In the genomic region with DNA sequence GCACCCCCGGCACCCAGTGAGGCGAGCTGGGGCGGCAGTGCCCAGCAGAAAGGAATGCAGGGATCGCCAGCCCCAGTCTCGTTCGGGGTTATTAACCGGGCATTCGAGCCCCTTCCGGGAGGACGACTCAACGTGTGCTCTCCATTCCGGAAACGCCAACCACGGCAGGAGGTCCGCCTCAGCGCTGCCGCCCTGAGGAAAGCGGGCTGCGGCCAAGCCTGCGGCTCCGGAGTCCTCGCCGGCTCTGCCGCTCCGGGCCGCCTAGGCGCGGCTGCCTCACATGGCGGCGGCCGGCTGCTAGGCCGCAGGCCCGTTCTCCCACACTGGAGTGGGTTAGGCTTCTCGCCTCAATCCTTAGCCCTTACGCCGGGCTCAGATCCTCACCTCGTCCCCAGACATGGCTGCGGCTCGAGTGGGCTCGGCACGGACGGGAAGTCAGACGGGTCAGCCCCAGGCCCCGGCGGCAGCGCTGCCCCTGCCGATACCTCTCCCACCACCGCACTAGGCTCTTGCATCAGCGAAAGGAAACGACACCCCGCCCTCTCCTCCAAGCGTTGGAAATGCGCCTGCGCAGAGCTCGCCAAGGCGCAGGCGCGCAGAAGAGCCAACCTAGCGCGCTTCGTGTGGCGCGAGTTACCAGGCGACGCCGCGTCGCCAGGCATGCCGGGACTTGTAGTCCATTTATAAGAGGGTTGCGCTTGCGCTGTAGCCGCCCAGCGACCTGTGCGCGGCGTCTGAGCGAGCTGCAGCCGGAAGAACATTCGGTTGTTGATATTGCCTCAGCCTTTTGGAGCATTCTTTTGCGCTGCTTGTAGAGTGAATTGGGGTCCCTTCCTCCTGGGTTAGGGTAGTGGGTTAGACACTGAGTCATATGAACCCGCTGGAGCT, we compare ENCODE assay signal across 1 cellular context.
TF ChIP-seq lines count a peak whose summit lies in the region.

A gene with protein sequence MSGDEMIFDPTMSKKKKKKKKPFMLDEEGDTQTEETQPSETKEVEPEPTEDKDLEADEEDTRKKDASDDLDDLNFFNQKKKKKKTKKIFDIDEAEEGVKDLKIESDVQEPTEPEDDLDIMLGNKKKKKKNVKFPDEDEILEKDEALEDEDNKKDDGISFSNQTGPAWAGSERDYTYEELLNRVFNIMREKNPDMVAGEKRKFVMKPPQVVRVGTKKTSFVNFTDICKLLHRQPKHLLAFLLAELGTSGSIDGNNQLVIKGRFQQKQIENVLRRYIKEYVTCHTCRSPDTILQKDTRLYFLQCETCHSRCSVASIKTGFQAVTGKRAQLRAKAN (minus strand): TSS at position 532 of the 888 bp plus-strand sequence. CDS start 133 bp downstream, at position 399.

TF ChIP-seq in WTC11, 78 proteins besides CTCF, POLR2A, EP300 and RAD21 (continued from another document and continues in another):
- TF ChIP-seq SP1 (CRISPR knock-in tag; conservative IDR thresholded peaks at IDR 0.05), result peak; percentile 57
- TF ChIP-seq, protein P1, sequence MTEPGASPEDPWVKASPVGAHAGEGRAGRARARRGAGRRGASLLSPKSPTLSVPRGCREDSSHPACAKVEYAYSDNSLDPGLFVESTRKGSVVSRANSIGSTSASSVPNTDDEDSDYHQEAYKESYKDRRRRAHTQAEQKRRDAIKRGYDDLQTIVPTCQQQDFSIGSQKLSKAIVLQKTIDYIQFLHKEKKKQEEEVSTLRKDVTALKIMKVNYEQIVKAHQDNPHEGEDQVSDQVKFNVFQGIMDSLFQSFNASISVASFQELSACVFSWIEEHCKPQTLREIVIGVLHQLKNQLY (CRISPR knock-in tag; IDR thresholded peaks at IDR 0.05), result no peak
- peak; percentile 62 for TF ChIP-seq ETV6 (CRISPR knock-in tag; IDR thresholded peaks at IDR 0.05)
- TF ChIP-seq, protein P2, sequence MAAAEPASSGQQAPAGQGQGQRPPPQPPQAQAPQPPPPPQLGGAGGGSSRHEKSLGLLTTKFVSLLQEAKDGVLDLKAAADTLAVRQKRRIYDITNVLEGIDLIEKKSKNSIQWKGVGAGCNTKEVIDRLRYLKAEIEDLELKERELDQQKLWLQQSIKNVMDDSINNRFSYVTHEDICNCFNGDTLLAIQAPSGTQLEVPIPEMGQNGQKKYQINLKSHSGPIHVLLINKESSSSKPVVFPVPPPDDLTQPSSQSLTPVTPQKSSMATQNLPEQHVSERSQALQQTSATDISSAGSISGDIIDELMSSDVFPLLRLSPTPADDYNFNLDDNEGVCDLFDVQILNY (CRISPR knock-in tag; IDR thresholded peaks at IDR 0.05), result peak; percentile 95
- TF ChIP-seq, protein P3, sequence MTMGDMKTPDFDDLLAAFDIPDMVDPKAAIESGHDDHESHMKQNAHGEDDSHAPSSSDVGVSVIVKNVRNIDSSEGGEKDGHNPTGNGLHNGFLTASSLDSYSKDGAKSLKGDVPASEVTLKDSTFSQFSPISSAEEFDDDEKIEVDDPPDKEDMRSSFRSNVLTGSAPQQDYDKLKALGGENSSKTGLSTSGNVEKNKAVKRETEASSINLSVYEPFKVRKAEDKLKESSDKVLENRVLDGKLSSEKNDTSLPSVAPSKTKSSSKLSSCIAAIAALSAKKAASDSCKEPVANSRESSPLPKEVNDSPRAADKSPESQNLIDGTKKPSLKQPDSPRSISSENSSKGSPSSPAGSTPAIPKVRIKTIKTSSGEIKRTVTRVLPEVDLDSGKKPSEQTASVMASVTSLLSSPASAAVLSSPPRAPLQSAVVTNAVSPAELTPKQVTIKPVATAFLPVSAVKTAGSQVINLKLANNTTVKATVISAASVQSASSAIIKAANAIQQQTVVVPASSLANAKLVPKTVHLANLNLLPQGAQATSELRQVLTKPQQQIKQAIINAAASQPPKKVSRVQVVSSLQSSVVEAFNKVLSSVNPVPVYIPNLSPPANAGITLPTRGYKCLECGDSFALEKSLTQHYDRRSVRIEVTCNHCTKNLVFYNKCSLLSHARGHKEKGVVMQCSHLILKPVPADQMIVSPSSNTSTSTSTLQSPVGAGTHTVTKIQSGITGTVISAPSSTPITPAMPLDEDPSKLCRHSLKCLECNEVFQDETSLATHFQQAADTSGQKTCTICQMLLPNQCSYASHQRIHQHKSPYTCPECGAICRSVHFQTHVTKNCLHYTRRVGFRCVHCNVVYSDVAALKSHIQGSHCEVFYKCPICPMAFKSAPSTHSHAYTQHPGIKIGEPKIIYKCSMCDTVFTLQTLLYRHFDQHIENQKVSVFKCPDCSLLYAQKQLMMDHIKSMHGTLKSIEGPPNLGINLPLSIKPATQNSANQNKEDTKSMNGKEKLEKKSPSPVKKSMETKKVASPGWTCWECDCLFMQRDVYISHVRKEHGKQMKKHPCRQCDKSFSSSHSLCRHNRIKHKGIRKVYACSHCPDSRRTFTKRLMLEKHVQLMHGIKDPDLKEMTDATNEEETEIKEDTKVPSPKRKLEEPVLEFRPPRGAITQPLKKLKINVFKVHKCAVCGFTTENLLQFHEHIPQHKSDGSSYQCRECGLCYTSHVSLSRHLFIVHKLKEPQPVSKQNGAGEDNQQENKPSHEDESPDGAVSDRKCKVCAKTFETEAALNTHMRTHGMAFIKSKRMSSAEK (CRISPR knock-in tag; IDR thresholded peaks at IDR 0.05; ENCODE audit: borderline replicate concordance), result no peak
- TF ChIP-seq FOXP1 (CRISPR knock-in tag; IDR thresholded peaks at IDR 0.05; ENCODE audit: borderline replicate concordance), result peak; percentile 9; the same call in 1 of the 2 replicates
- TF ChIP-seq CREM (CRISPR knock-in tag; IDR thresholded peaks at IDR 0.05), result peak; percentile 92
- TF ChIP-seq TEAD1 (CRISPR knock-in tag; IDR thresholded peaks at IDR 0.05), result peak; percentile 94; the same call in 1 of the 2 replicates
- TF ChIP-seq CBFB (CRISPR knock-in tag; IDR thresholded peaks at IDR 0.05; ENCODE audit: low read depth), result no peak; the same call in 1 of the 2 replicates
- 0 out of 2 replicates have a peak, but pooled peaks have one; percentile 69 for TF ChIP-seq SMAD4 (CRISPR knock-in tag; IDR thresholded peaks at IDR 0.05)
- no peak for TF ChIP-seq IRF2 (CRISPR knock-in tag; IDR thresholded peaks at IDR 0.05; ENCODE audit: borderline replicate concordance, low read depth)
- TF ChIP-seq FOXK1 (CRISPR knock-in tag; IDR thresholded peaks at IDR 0.05), result peak; percentile 70; the same call in 1 of the 2 replicates
- 0 out of 2 replicates have a peak, but pooled peaks have one; percentile 61 for TF ChIP-seq ELF4 (CRISPR knock-in tag; IDR thresholded peaks at IDR 0.05; ENCODE audit: low read depth)
- TF ChIP-seq TCF7 (CRISPR knock-in tag; IDR thresholded peaks at IDR 0.05; ENCODE audit: low read depth), result peak; percentile 17; the same call in 1 of the 2 replicates
- TF ChIP-seq, protein P4, sequence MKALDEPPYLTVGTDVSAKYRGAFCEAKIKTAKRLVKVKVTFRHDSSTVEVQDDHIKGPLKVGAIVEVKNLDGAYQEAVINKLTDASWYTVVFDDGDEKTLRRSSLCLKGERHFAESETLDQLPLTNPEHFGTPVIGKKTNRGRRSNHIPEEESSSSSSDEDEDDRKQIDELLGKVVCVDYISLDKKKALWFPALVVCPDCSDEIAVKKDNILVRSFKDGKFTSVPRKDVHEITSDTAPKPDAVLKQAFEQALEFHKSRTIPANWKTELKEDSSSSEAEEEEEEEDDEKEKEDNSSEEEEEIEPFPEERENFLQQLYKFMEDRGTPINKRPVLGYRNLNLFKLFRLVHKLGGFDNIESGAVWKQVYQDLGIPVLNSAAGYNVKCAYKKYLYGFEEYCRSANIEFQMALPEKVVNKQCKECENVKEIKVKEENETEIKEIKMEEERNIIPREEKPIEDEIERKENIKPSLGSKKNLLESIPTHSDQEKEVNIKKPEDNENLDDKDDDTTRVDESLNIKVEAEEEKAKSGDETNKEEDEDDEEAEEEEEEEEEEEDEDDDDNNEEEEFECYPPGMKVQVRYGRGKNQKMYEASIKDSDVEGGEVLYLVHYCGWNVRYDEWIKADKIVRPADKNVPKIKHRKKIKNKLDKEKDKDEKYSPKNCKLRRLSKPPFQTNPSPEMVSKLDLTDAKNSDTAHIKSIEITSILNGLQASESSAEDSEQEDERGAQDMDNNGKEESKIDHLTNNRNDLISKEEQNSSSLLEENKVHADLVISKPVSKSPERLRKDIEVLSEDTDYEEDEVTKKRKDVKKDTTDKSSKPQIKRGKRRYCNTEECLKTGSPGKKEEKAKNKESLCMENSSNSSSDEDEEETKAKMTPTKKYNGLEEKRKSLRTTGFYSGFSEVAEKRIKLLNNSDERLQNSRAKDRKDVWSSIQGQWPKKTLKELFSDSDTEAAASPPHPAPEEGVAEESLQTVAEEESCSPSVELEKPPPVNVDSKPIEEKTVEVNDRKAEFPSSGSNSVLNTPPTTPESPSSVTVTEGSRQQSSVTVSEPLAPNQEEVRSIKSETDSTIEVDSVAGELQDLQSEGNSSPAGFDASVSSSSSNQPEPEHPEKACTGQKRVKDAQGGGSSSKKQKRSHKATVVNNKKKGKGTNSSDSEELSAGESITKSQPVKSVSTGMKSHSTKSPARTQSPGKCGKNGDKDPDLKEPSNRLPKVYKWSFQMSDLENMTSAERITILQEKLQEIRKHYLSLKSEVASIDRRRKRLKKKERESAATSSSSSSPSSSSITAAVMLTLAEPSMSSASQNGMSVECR (CRISPR knock-in tag; IDR thresholded peaks at IDR 0.05; ENCODE audit: borderline replicate concordance), result peak; percentile 93; the same call in 1 of the 2 replicates
- peak; percentile 100 for TF ChIP-seq GABPB1 (CRISPR knock-in tag; IDR thresholded peaks at IDR 0.05)
- TF ChIP-seq JUN (CRISPR knock-in tag; IDR thresholded peaks at IDR 0.05), result peak; percentile 85; the same call in 1 of the 2 replicates
- TF ChIP-seq, protein P5, sequence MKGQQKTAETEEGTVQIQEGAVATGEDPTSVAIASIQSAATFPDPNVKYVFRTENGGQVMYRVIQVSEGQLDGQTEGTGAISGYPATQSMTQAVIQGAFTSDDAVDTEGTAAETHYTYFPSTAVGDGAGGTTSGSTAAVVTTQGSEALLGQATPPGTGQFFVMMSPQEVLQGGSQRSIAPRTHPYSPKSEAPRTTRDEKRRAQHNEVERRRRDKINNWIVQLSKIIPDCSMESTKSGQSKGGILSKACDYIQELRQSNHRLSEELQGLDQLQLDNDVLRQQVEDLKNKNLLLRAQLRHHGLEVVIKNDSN (CRISPR knock-in tag; IDR thresholded peaks at IDR 0.05), result peak; percentile 63
- TF ChIP-seq KAT7 (CRISPR knock-in tag; IDR thresholded peaks at IDR 0.05; ENCODE audit: borderline replicate concordance), result peak; percentile 93
- TF ChIP-seq, protein P6, sequence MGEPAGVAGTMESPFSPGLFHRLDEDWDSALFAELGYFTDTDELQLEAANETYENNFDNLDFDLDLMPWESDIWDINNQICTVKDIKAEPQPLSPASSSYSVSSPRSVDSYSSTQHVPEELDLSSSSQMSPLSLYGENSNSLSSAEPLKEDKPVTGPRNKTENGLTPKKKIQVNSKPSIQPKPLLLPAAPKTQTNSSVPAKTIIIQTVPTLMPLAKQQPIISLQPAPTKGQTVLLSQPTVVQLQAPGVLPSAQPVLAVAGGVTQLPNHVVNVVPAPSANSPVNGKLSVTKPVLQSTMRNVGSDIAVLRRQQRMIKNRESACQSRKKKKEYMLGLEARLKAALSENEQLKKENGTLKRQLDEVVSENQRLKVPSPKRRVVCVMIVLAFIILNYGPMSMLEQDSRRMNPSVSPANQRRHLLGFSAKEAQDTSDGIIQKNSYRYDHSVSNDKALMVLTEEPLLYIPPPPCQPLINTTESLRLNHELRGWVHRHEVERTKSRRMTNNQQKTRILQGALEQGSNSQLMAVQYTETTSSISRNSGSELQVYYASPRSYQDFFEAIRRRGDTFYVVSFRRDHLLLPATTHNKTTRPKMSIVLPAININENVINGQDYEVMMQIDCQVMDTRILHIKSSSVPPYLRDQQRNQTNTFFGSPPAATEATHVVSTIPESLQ (CRISPR knock-in tag; IDR thresholded peaks at IDR 0.05), result no peak
- TF ChIP-seq, protein P7, sequence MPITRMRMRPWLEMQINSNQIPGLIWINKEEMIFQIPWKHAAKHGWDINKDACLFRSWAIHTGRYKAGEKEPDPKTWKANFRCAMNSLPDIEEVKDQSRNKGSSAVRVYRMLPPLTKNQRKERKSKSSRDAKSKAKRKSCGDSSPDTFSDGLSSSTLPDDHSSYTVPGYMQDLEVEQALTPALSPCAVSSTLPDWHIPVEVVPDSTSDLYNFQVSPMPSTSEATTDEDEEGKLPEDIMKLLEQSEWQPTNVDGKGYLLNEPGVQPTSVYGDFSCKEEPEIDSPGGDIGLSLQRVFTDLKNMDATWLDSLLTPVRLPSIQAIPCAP (CRISPR knock-in tag; IDR thresholded peaks at IDR 0.05), result no peak
- TF ChIP-seq NR3C1 (CRISPR knock-in tag; conservative IDR thresholded peaks at IDR 0.05; ENCODE audit: low read depth), result 0 out of 2 replicates have a peak, but pooled peaks have one; percentile 68
- 0 out of 2 replicates have a peak, but pooled peaks have one; percentile 32 for TF ChIP-seq EMX1 (CRISPR knock-in tag; IDR thresholded peaks at IDR 0.05)
- TF ChIP-seq ESRRA (CRISPR knock-in tag; IDR thresholded peaks at IDR 0.05; ENCODE audit: borderline replicate concordance), result peak; percentile 75; the same call in 1 of the 2 replicates
- TF ChIP-seq, protein P8, sequence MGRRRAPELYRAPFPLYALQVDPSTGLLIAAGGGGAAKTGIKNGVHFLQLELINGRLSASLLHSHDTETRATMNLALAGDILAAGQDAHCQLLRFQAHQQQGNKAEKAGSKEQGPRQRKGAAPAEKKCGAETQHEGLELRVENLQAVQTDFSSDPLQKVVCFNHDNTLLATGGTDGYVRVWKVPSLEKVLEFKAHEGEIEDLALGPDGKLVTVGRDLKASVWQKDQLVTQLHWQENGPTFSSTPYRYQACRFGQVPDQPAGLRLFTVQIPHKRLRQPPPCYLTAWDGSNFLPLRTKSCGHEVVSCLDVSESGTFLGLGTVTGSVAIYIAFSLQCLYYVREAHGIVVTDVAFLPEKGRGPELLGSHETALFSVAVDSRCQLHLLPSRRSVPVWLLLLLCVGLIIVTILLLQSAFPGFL (CRISPR knock-in tag; IDR thresholded peaks at IDR 0.05; ENCODE audit: borderline replicate concordance), result peak; percentile 95
- no peak for TF ChIP-seq ZNF121 (CRISPR knock-in tag; IDR thresholded peaks at IDR 0.05)
- TF ChIP-seq PRRX2 (CRISPR knock-in tag; IDR thresholded peaks at IDR 0.05), result 0 out of 2 replicates have a peak, but pooled peaks have one; percentile 31
- TF ChIP-seq, protein P9, sequence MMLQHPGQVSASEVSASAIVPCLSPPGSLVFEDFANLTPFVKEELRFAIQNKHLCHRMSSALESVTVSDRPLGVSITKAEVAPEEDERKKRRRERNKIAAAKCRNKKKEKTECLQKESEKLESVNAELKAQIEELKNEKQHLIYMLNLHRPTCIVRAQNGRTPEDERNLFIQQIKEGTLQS (CRISPR knock-in tag; conservative IDR thresholded peaks at IDR 0.05), result peak; percentile 86
- TF ChIP-seq, protein P10, sequence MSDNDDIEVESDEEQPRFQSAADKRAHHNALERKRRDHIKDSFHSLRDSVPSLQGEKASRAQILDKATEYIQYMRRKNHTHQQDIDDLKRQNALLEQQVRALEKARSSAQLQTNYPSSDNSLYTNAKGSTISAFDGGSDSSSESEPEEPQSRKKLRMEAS (CRISPR knock-in tag; IDR thresholded peaks at IDR 0.05), result peak; percentile 97
- TF ChIP-seq MYBL2 (CRISPR knock-in tag; IDR thresholded peaks at IDR 0.05), result peak; percentile 43; the same call in 1 of the 2 replicates
- TF ChIP-seq, protein P11, sequence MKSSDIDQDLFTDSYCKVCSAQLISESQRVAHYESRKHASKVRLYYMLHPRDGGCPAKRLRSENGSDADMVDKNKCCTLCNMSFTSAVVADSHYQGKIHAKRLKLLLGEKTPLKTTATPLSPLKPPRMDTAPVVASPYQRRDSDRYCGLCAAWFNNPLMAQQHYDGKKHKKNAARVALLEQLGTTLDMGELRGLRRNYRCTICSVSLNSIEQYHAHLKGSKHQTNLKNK (CRISPR knock-in tag; IDR thresholded peaks at IDR 0.05), result peak; percentile 52; the same call in 1 of the 2 replicates
- no peak for TF ChIP-seq FOXJ3 (CRISPR knock-in tag; IDR thresholded peaks at IDR 0.05; ENCODE audit: borderline replicate concordance)
- TF ChIP-seq ZNF219 (CRISPR knock-in tag; IDR thresholded peaks at IDR 0.05; ENCODE audit: borderline replicate concordance), result peak; percentile 78; the same call in 1 of the 2 replicates
- no peak for TF ChIP-seq ZNF317 (CRISPR knock-in tag; IDR thresholded peaks at IDR 0.05; ENCODE audit: borderline replicate concordance, low read depth)
- TF ChIP-seq ZNF416 (CRISPR knock-in tag; IDR thresholded peaks at IDR 0.05), result no peak
- TF ChIP-seq CREB1 (CRISPR knock-in tag; IDR thresholded peaks at IDR 0.05), result 0 out of 2 replicates have a peak, but pooled peaks have one; percentile 35
